15 cellular contexts compared by ENCODE assay signal in genomic region chr1:11960710-11961109, GRCh38. TPM values are rescaled to one million over a fixed set of nuclear protein-coding genes. Genes with fewer than 3 reads are reported as not detected.
DNase-seq lines count a peak whose midpoint lies in the region; ATAC-seq and TF ChIP-seq lines count a peak whose summit lies in the region.
"Had no signal": no experiment of that assay in that cellular context is flagged by ENCODE, and none has a peak within 500 bp of the region (broad histone marks: within the 10 kb centered on the region; RNA-seq: fewer than 3 reads in every experiment).

No MANE protein-coding gene starts in this region.

- no peaks in the 10 kb centered on the region for H3K9me3 Mint-ChIP-seq in natural killer cell
- H3K9me3 Mint-ChIP-seq in natural killer cell treated with Interleukin-12 subunit alpha and Interleukin-12 subunit beta and Interleukin-15 and Interleukin-18, amount 100 ng/mL, for 72 hours: no peaks in the 10 kb centered on the region
- H3K9me3 Mint-ChIP-seq: memory B cell, T-cell had no signal

- DNase-seq in natural killer cell (no peak), dermis blood vessel endothelial cell (peak; percentile 52), lower lobe of right lung (peak; percentile 78), retina (no peak), NCI-H1092 (lab: John Stamatoyannopoulos, UW) (no peak), ureter (ENCODE audit: low spot score) (no peak), NCI-H187 (lab: John Stamatoyannopoulos, UW) (no peak)
- no peak for DNase-seq in natural killer cell treated with Interleukin-12 subunit alpha and Interleukin-12 subunit beta and Interleukin-15 and Interleukin-18, amount 100 ng/mL, for 72 hours (ENCODE audit: low spot score)
- DNase-seq: activated CD4-positive, alpha-beta T cell treated with anti-CD3 and anti-CD28 coated beads for 48 hours; DMS 273 treated with DMSO at 0.1 percent for 48 hours; KG1; NCI-H2107; uterus had no signal

- peaks cover 91% of the 10 kb centered on the region for H3K36me3 ChIP-seq in lower lobe of right lung
- H3K36me3 ChIP-seq: uterus had no signal

- no peak overlapping the region for H3K4me3 ChIP-seq in lower lobe of right lung
- H3K4me3 ChIP-seq: uterus had no signal

- no peaks in the 10 kb centered on the region for H3K9me3 ChIP-seq in lower lobe of right lung
- H3K9me3 ChIP-seq: uterus had no signal

- no peak for TF ChIP-seq CTCF in natural killer cell (IDR thresholded peaks at IDR 0.05)
- no peak for TF ChIP-seq CTCF in lower lobe of right lung (IDR thresholded peaks at IDR 0.05)

- intact Hi-C loops in natural killer cell (cut with micrococcal nuclease): no loop called here
- intact Hi-C loops in lower lobe of right lung (cut with DNase I): no loop called here

- ATAC-seq in natural killer cell (peak in 2 of 3 donors; percentile 32 to 59), lower lobe of right lung (peak; percentile 65 to 80)
- ATAC-seq in natural killer cell treated with Interleukin-12 subunit alpha and Interleukin-12 subunit beta and Interleukin-15 and Interleukin-18, amount 100 ng/mL, for 72 hours: no peak
- ATAC-seq: T-cell had no signal

- H3K4me1 ChIP-seq in lower lobe of right lung: peaks cover 14% of the 10 kb centered on the region
- H3K4me1 ChIP-seq: uterus had no signal

- H3K4me1 Mint-ChIP-seq in natural killer cell: peaks cover 0 to 19% of the 10 kb centered on the region in 2 donors
- peaks cover 5 to 7% of the 10 kb centered on the region in 2 donors for H3K4me1 Mint-ChIP-seq in natural killer cell treated with Interleukin-12 subunit alpha and Interleukin-12 subunit beta and Interleukin-15 and Interleukin-18, amount 100 ng/mL, for 72 hours (ENCODE audit: low read depth in 2 of 2)
- H3K4me1 Mint-ChIP-seq: T-cell had no signal

- H3K4me3 Mint-ChIP-seq in natural killer cell: no peak overlapping the region
- H3K4me3 Mint-ChIP-seq in natural killer cell treated with Interleukin-12 subunit alpha and Interleukin-12 subunit beta and Interleukin-15 and Interleukin-18, amount 100 ng/mL, for 72 hours: no peak overlapping the region
- H3K4me3 Mint-ChIP-seq: memory B cell, T-cell had no signal

- no peaks in the 10 kb centered on the region for H3K27me3 ChIP-seq in lower lobe of right lung (ENCODE audit: low read depth)
- H3K27me3 ChIP-seq: uterus had no signal

- peak overlapping the region in 1 of 2 donors; percentile 57 for H3K27ac Mint-ChIP-seq in natural killer cell
- no peak overlapping the region for H3K27ac Mint-ChIP-seq in natural killer cell treated with Interleukin-12 subunit alpha and Interleukin-12 subunit beta and Interleukin-15 and Interleukin-18, amount 100 ng/mL, for 72 hours
- H3K27ac Mint-ChIP-seq: memory B cell, T-cell had no signal

- no peaks in the 10 kb centered on the region for H3K27me3 Mint-ChIP-seq in natural killer cell (ENCODE audit: low read depth in 2 of 2)
- H3K27me3 Mint-ChIP-seq in natural killer cell treated with Interleukin-12 subunit alpha and Interleukin-12 subunit beta and Interleukin-15 and Interleukin-18, amount 100 ng/mL, for 72 hours: no peaks in the 10 kb centered on the region
- H3K27me3 Mint-ChIP-seq: memory B cell, T-cell had no signal

- H3K27ac ChIP-seq in lower lobe of right lung: peak overlapping the region; percentile 73
- H3K27ac ChIP-seq: uterus had no signal

- no peaks in the 10 kb centered on the region for H3K36me3 Mint-ChIP-seq in natural killer cell
- H3K36me3 Mint-ChIP-seq in natural killer cell treated with Interleukin-12 subunit alpha and Interleukin-12 subunit beta and Interleukin-15 and Interleukin-18, amount 100 ng/mL, for 72 hours: no peaks in the 10 kb centered on the region

RNA-seq across cellular contexts. Expression of gene MFN2, which starts 19.5 kb away (rescaled TPM):
- total RNA-seq in natural killer cell: 10 to 100 TPM; 54.7 to 65.9 (median 55.8) TPM
- 100 to 1,000 TPM in 1 of 2 donors, 10 to 100 TPM in 1; 75.2 to 101 TPM for total RNA-seq in natural killer cell treated with Interleukin-12 subunit alpha and Interleukin-12 subunit beta and Interleukin-15 and Interleukin-18, amount 100 ng/mL, for 72 hours
- 61.1 and 95.3 TPM in 2 replicates for total RNA-seq in dermis blood vessel endothelial cell
- 72.2 TPM for total RNA-seq in lower lobe of right lung
- 116 TPM for total RNA-seq in ureter

RNA-seq across cellular contexts. Expression of gene PLOD1, which starts 26.2 kb away (rescaled TPM):
- total RNA-seq in natural killer cell (10 to 100 TPM; 69.8 to 80.5 (median 80.4) TPM), dermis blood vessel endothelial cell (242 and 359 TPM in 2 replicates), lower lobe of right lung (84.5 TPM), ureter (54.5 TPM)
- total RNA-seq in natural killer cell treated with Interleukin-12 subunit alpha and Interleukin-12 subunit beta and Interleukin-15 and Interleukin-18, amount 100 ng/mL, for 72 hours: 10 to 100 TPM; 50.7 to 72.4 TPM

RNA-seq across cellular contexts. Expression of gene KIAA2013, which starts 34.5 kb away (rescaled TPM):
- total RNA-seq in natural killer cell: 10 to 100 TPM; 32.0 to 44.8 (median 40.4) TPM
- 10 to 100 TPM; 50.5 to 59.8 TPM for total RNA-seq in natural killer cell treated with Interleukin-12 subunit alpha and Interleukin-12 subunit beta and Interleukin-15 and Interleukin-18, amount 100 ng/mL, for 72 hours
- 87.1 and 117 TPM in 2 replicates for total RNA-seq in dermis blood vessel endothelial cell
- total RNA-seq in lower lobe of right lung: 46.8 TPM
- total RNA-seq in ureter: 36.6 TPM

RNA-seq across cellular contexts. Expression of gene MIIP, which starts 58.6 kb away (rescaled TPM):
- total RNA-seq in natural killer cell (10 to 100 TPM; 27.2 to 28.5 (median 27.9) TPM), dermis blood vessel endothelial cell (39.2 and 45.4 TPM in 2 replicates), lower lobe of right lung (39.3 TPM), ureter (28.0 TPM)
- total RNA-seq in natural killer cell treated with Interleukin-12 subunit alpha and Interleukin-12 subunit beta and Interleukin-15 and Interleukin-18, amount 100 ng/mL, for 72 hours: 100 to 1,000 TPM in 1 of 2 donors, 10 to 100 TPM in 1; 52.5 to 118 TPM

Comparison
In these comparisons a context has a peak if more than half of its experiments do, and no peak if none do; other contexts are left out.
1. ATAC-seq: peak in natural killer cell (2 of 3) and lower lobe of right lung (2 of 2); none in natural killer cell treated with Interleukin-12 subunit alpha and Interleukin-12 subunit beta and Interleukin-15 and Interleukin-18, amount 100 ng/mL, for 72 hours (0 of 2).
2. DNase-seq: peak in dermis blood vessel endothelial cell (single experiment) and lower lobe of right lung (single experiment); none in natural killer cell (single experiment), natural killer cell treated with Interleukin-12 subunit alpha and Interleukin-12 subunit beta and Interleukin-15 and Interleukin-18, amount 100 ng/mL, for 72 hours (single experiment), retina (single experiment), NCI-H1092 (single experiment), ureter (single experiment) and NCI-H187 (0 of 2).